In the genomic region with DNA sequence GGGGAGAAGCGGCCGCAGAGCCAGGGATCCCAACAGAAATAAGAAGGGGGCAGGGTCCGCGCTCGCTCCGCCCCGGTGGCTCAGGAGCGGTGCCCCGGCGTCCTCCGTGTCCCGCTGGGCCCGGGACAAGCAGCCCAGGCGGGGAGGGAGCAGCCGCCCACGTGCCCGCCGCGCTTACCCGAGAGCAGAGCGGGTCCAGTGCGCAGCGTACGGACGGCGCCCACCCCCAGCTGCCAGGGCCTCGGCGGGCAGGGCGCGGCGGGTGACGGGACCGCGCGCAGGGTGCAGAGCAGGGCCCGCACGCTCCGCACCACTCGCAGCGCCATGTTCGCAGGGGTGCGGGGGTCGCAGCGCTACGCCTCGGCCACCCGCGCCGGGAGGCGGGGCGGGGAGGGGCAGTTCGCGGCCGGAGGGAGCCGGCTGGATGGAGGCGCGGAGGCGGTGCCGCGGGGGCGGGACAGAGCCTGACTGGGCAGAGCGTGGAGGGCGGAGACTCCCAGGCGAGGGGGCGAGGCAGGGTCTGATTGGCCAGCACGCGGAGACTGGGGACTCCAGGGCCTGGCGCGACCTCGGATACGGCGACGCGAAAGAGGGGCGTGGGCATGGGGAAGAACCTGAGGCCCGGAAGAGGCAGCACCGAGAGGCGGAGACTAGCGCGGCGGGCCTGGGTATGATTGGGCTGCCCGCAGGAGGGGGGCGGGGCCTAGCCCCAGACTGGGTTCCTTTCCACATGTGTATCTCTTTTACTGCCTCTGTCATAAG, we compare ENCODE assay signal across 8 cellular contexts. TPM values are rescaled to one million over a fixed set of nuclear protein-coding genes. Genes with fewer than 3 reads are reported as not detected.
DNase-seq lines count a peak whose midpoint lies in the region; ATAC-seq and TF ChIP-seq lines count a peak whose summit lies in the region.

A gene (minus strand): TSS at position 443 of the 762 bp plus-strand sequence. CDS start 117 bp downstream, at position 326.

- peak; percentile 100 for ATAC-seq in gastroesophageal sphincter

- H3K9me3 Mint-ChIP-seq in activated naive CD4-positive, alpha-beta T cell treated with anti-CD3 and anti-CD28 coated beads, Interleukin-2, amount 10 ng/mL, durations not matched to agents 7 days and 5 days = no peaks in the 10 kb centered on the region

- peaks cover 16% of the 10 kb centered on the region for H3K4me1 Mint-ChIP-seq in activated naive CD4-positive, alpha-beta T cell treated with anti-CD3 and anti-CD28 coated beads, Interleukin-2, amount 10 ng/mL, durations not matched to agents 7 days and 5 days

- H3K9me3 ChIP-seq in gastroesophageal sphincter (no peaks in the 10 kb centered on the region), neutrophil (no peaks in the 10 kb centered on the region)

- peak within 1 kb of the TSS; percentile 58 for H3K27ac Mint-ChIP-seq in activated naive CD4-positive, alpha-beta T cell treated with anti-CD3 and anti-CD28 coated beads, Interleukin-2, amount 10 ng/mL, durations not matched to agents 7 days and 5 days

- TF ChIP-seq CTCF in gastroesophageal sphincter (IDR thresholded peaks at IDR 0.05) (no peak), neutrophil (IDR thresholded peaks at IDR 0.05) (peak; percentile 30)

- POLR2A ChIA-PET in HEK293T (lab: Yijun Ruan, JAX) = no interaction called here

- in situ Hi-C loops in SK-MEL-5 (cut with HindIII; ENCODE audit: low pct_unique_long_range_greater_than_20kb, low sequenced_read_pairs) = no loop called here

- peaks cover 5% of the 10 kb centered on the region for H3K27me3 Mint-ChIP-seq in activated naive CD4-positive, alpha-beta T cell treated with anti-CD3 and anti-CD28 coated beads, Interleukin-2, amount 10 ng/mL, durations not matched to agents 7 days and 5 days

- no peaks in the 10 kb centered on the region for H3K36me3 Mint-ChIP-seq in activated naive CD4-positive, alpha-beta T cell treated with anti-CD3 and anti-CD28 coated beads, Interleukin-2, amount 10 ng/mL, durations not matched to agents 7 days and 5 days

- DNase-seq in GDM1 (lab: John Stamatoyannopoulos, UW) = peak; percentile 92
- DNase-seq in HEK293T (ENCODE audit: extremely low spot score) = peak; percentile 97
- peak; percentile 98 for DNase-seq in MV-4-11 (lab: John Stamatoyannopoulos, UW)
- peak; percentile 97 for DNase-seq in SK-MEL-5 (ENCODE audit: low read depth, low spot score)
- peak; percentile 99 for DNase-seq in activated naive CD4-positive, alpha-beta T cell treated with anti-CD3 and anti-CD28 coated beads, Interleukin-2, amount 10 ng/mL, durations not matched to agents 7 days and 5 days
- peak; percentile 82 to 100 (median 99) for DNase-seq in substantia nigra (lab: John Stamatoyannopoulos, UW)

- H3K4me3 ChIP-seq in gastroesophageal sphincter (peak within 1 kb of the TSS; percentile 84), neutrophil (ENCODE audit: low read depth in 1 of 2, low read length in 1 of 2) (peak within 1 kb of the TSS; percentile 81 to 91)

- H3K4me1 ChIP-seq in gastroesophageal sphincter (peaks cover 0 to 16% (median 0%) of the 10 kb centered on the region in 3 donors), neutrophil (ENCODE audit: control insufficient read depth in 1 of 2, insufficient read depth in 1 of 2, low read depth in 1 of 2, low read length in 1 of 2) (peaks cover 9 to 11% of the 10 kb centered on the region in 2 experiments)

- H3K36me3 ChIP-seq in gastroesophageal sphincter (no peaks in the 10 kb centered on the region), neutrophil (no peaks in the 10 kb centered on the region)

- WGBS in gastroesophageal sphincter (ENCODE audit: low coverage in 1 of 2), 2 donors = 0% methylated on average over 7 to 9 of the region's 83 CpGs

- H3K27ac ChIP-seq in gastroesophageal sphincter (peak within 1 kb of the TSS; percentile 52 to 90 (median 84)), neutrophil (peak within 1 kb of the TSS; percentile 0), substantia nigra (ENCODE audit: low read depth, low read length, poor library complexity, severe bottlenecking) (peak within 1 kb of the TSS; percentile 58)

- H3K27me3 ChIP-seq in gastroesophageal sphincter (no peaks in the 10 kb centered on the region), neutrophil (peaks cover 16% of the 10 kb centered on the region)

- CTCF ChIA-PET in HEK293T (lab: Yijun Ruan, JAX) = no interaction called here
- CTCF ChIA-PET in activated naive CD4-positive, alpha-beta T cell treated with anti-CD3 and anti-CD28 coated beads, Interleukin-2, amount 10 ng/mL, durations not matched to agents 7 days and 5 days (lab: Charles Lee) = no interaction called here

- TF ChIP-seq POLR2A in gastroesophageal sphincter (IDR thresholded peaks at IDR 0.05) = peak; percentile 29 to 36

- no peak for TF ChIP-seq EP300 in gastroesophageal sphincter (IDR thresholded peaks at IDR 0.05)

- peak within 1 kb of the TSS; percentile 73 for H3K4me3 Mint-ChIP-seq in activated naive CD4-positive, alpha-beta T cell treated with anti-CD3 and anti-CD28 coated beads, Interleukin-2, amount 10 ng/mL, durations not matched to agents 7 days and 5 days

TF ChIP-seq in HEK293T, 16 proteins besides CTCF, POLR2A, EP300 and RAD21:
- TF ChIP-seq SUZ12 (IDR thresholded peaks at IDR 0.05) (no peak), BHLHE40 (IDR thresholded peaks at IDR 0.05; ENCODE audit: borderline replicate concordance) (no peak), LEF1 (IDR thresholded peaks at IDR 0.05; ENCODE audit: borderline replicate concordance) (peak; percentile 54; the same call in 1 of the 2 replicates), FOXA1 (IDR thresholded peaks at IDR 0.05) (no peak), ELF4 (IDR thresholded peaks at IDR 0.05) (no peak), L3MBTL2 (conservative IDR thresholded peaks at IDR 0.05) (peak; percentile 51; the same call in 1 of the 2 replicates), CTBP1 (IDR thresholded peaks at IDR 0.05; ENCODE audit: borderline replicate concordance) (no peak), ZNF384 (IDR thresholded peaks at IDR 0.05) (no peak), FOXK2 (IDR thresholded peaks at IDR 0.05) (no peak)

RNA-seq across cellular contexts. Expression of the gene that starts here (rescaled TPM):
- 55.2 and 62.6 TPM in 2 replicates for total RNA-seq in SK-MEL-5 (2014; rRNA removed; shearing (Covaris generic))
- 56.4 and 62.3 TPM in 2 replicates for polyA plus RNA-seq in SK-MEL-5 (2015; cell fraction: cytosol; rRNA removed)
- polyA plus RNA-seq in SK-MEL-5 (2015; cell fraction: nucleus; rRNA removed) = 20.9 and 34.6 TPM in 2 replicates
- 10 to 100 TPM; 11.8 to 22.4 (median 12.8) TPM for total RNA-seq in gastroesophageal sphincter

Comparison
In these comparisons a context has a peak if more than half of its experiments do, and no peak if none do; other contexts are left out.
1. Peak in every context shown above with its lines: DNase-seq, ATAC-seq, H3K4me3 ChIP-seq and H3K27ac ChIP-seq.
2. H3K27ac ChIP-seq: peak in every context shown above with its lines; median percentile 84 in gastroesophageal sphincter; 58 in substantia nigra; 0 in neutrophil.